Comparison of ENCODE assay signal across 2 cellular contexts in genomic region chr9:77598510-77598909, GRCh38.
TF ChIP-seq lines count a peak whose summit lies in the region.

No MANE protein-coding gene starts in this region.

TF ChIP-seq in liver, 16 proteins besides CTCF, POLR2A, EP300 and RAD21 (continued from another document):
- TF ChIP-seq, protein P1, sequence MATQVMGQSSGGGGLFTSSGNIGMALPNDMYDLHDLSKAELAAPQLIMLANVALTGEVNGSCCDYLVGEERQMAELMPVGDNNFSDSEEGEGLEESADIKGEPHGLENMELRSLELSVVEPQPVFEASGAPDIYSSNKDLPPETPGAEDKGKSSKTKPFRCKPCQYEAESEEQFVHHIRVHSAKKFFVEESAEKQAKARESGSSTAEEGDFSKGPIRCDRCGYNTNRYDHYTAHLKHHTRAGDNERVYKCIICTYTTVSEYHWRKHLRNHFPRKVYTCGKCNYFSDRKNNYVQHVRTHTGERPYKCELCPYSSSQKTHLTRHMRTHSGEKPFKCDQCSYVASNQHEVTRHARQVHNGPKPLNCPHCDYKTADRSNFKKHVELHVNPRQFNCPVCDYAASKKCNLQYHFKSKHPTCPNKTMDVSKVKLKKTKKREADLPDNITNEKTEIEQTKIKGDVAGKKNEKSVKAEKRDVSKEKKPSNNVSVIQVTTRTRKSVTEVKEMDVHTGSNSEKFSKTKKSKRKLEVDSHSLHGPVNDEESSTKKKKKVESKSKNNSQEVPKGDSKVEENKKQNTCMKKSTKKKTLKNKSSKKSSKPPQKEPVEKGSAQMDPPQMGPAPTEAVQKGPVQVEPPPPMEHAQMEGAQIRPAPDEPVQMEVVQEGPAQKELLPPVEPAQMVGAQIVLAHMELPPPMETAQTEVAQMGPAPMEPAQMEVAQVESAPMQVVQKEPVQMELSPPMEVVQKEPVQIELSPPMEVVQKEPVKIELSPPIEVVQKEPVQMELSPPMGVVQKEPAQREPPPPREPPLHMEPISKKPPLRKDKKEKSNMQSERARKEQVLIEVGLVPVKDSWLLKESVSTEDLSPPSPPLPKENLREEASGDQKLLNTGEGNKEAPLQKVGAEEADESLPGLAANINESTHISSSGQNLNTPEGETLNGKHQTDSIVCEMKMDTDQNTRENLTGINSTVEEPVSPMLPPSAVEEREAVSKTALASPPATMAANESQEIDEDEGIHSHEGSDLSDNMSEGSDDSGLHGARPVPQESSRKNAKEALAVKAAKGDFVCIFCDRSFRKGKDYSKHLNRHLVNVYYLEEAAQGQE (IDR thresholded peaks at IDR 0.05) = peak; percentile 13

TF ChIP-seq in HepG2, 621 proteins besides CTCF, POLR2A, EP300 and RAD21 (continued from another document):
- TF ChIP-seq HIC2 (CRISPR knock-in tag; IDR thresholded peaks at IDR 0.05; ENCODE audit: low read depth) (no peak), ZNF24 (IDR thresholded peaks at IDR 0.05) (no peak), CEBPG (CRISPR knock-in tag; IDR thresholded peaks at IDR 0.05) (no peak), ZNF724P (CRISPR knock-in tag; IDR thresholded peaks at IDR 0.05; ENCODE audit: borderline replicate concordance) (no peak), RFX3 (CRISPR knock-in tag; IDR thresholded peaks at IDR 0.05) (no peak), SPEN (CRISPR knock-in tag; IDR thresholded peaks at IDR 0.05; ENCODE audit: low read depth) (no peak), ZBTB26 (CRISPR knock-in tag; IDR thresholded peaks at IDR 0.05; ENCODE audit: borderline replicate concordance) (no peak), YEATS2 (CRISPR knock-in tag; IDR thresholded peaks at IDR 0.05; ENCODE audit: borderline replicate concordance) (no peak), MYC (CRISPR knock-in tag; IDR thresholded peaks at IDR 0.05; ENCODE audit: borderline replicate concordance) (no peak)
TF ChIP-seq in HepG2: peak in this region for 0.
